In genomic region chr17:66542183-66542966, GRCh38 we compare ENCODE assay signal across 9 cellular contexts.
DNase-seq lines count a peak whose midpoint lies in the region; ATAC-seq and TF ChIP-seq lines count a peak whose summit lies in the region.
"Had no signal": no experiment of that assay in that cellular context is flagged by ENCODE, and none has a peak within 500 bp of the region (broad histone marks: within the 10 kb centered on the region; RNA-seq: fewer than 3 reads in every experiment).

No MANE protein-coding gene starts in this region.

- peak overlapping the region; percentile 87 for H3K27ac Mint-ChIP-seq in mesothelial cell of epicardium

- ATAC-seq in GM19035 (IDR thresholded peaks at IDR 0.05; ENCODE audit: unreplicated experiment) (peak; percentile 91), HG03097 (IDR thresholded peaks at IDR 0.05; ENCODE audit: low FRiP score, unreplicated experiment) (peak; percentile 96)

- peaks cover 4% of the 10 kb centered on the region for H3K27me3 Mint-ChIP-seq in mesothelial cell of epicardium (ENCODE audit: low read depth)

- TF ChIP-seq CTCF in VCaP (conservative IDR thresholded peaks at IDR 0.05) = no peak
- TF ChIP-seq CTCF in mesothelial cell of epicardium (IDR thresholded peaks at IDR 0.05; ENCODE audit: unreplicated experiment) = no peak

- H3K36me3 Mint-ChIP-seq in mesothelial cell of epicardium = peaks cover 12% of the 10 kb centered on the region

- peaks cover 46% of the 10 kb centered on the region for H3K4me1 Mint-ChIP-seq in mesothelial cell of epicardium

- H3K4me3 Mint-ChIP-seq in mesothelial cell of epicardium = no peak overlapping the region

- DNase-seq in AML-193 (lab: John Stamatoyannopoulos, UW) (peak; percentile 65 to 73), mesothelial cell of epicardium (ENCODE audit: low spot score in 2 of 2, unreplicated experiment in 2 of 2) (no peak), NCI-H187 treated with DMSO at 0.1 percent for 48 hours (lab: John Stamatoyannopoulos, UW) (no peak), HT-29 (ENCODE audit: low spot score) (no peak)
- no peak for DNase-seq in stimulated activated CD4-positive, alpha-beta T cell treated with anti-CD3 and anti-CD28 coated beads, Interleukin-4, amount 100 ng/mL, for 24 hours
- DNase-seq: upper lobe of left lung had no signal

- 0 out of 2 replicates have a peak overlapping the region, but pooled peaks have one; percentile 3 for H3K27ac ChIP-seq in VCaP
- H3K27ac ChIP-seq: upper lobe of left lung had no signal

- peaks cover 20% of the 10 kb centered on the region for H3K9me3 Mint-ChIP-seq in mesothelial cell of epicardium

Comparison
In these comparisons a context has a peak if more than half of its experiments do, and no peak if none do; other contexts are left out.
1. DNase-seq: peak in AML-193 (2 of 2); none in mesothelial cell of epicardium (0 of 2), NCI-H187 treated with DMSO at 0.1 percent for 48 hours (single experiment), HT-29 (single experiment) and stimulated activated CD4-positive, alpha-beta T cell treated with anti-CD3 and anti-CD28 coated beads, Interleukin-4, amount 100 ng/mL, for 24 hours (single experiment).